In genomic region chr3:194768586-194768985, GRCh38 we compare ENCODE assay signal across 9 cellular contexts.
A peak's percentile ranks its signal among the peaks of the same experiment; 100 is the strongest.
DNase-seq lines count a peak whose midpoint lies in the region; ATAC-seq and TF ChIP-seq lines count a peak whose summit lies in the region.
"Had no signal": no experiment of that assay in that cellular context is flagged by ENCODE, and none has a peak within 500 bp of the region (broad histone marks: within the 10 kb centered on the region; RNA-seq: fewer than 3 reads in every experiment).

No MANE protein-coding gene starts in this region.

- ATAC-seq in body of pancreas, result no peak
- ATAC-seq in natural killer cell treated with Interleukin-12 subunit alpha and Interleukin-12 subunit beta and Interleukin-15 and Interleukin-18, amount 100 ng/mL, for 72 hours, result no peak

- no peaks in the 10 kb centered on the region for H3K36me3 Mint-ChIP-seq in natural killer cell treated with Interleukin-12 subunit alpha and Interleukin-12 subunit beta and Interleukin-15 and Interleukin-18, amount 100 ng/mL, for 72 hours

- CTCF ChIA-PET in AG04450 (lab: Charles Lee) (no interaction called here), HEK293 (lab: Yijun Ruan, JAX) (interaction anchor here (0.6 kb wide), 1 partner anchor 338 kb away, joined by 3 read pairs; no protein-coding TSS in a partner anchor)

- TF ChIP-seq POLR2A in body of pancreas (IDR thresholded peaks at IDR 0.05), result no peak
- no peak for TF ChIP-seq POLR2A in erythroblast (IDR thresholded peaks at IDR 0.05; ENCODE audit: low read length)

- WGBS in body of pancreas, 2 donors, result 74 to 83% methylated on average over 9 to 10 of the region's 10 CpGs

- H3K36me3 ChIP-seq in HEK293 (ENCODE audit: control insufficient read depth in 2 of 2, insufficient read depth in 1 of 2, low read length in 2 of 2) (no peaks in the 10 kb centered on the region), body of pancreas (replicated peaks in 1 of 2; ENCODE audit: insufficient read depth in 1 of 2, low read depth in 2 of 2) (no peaks in the 10 kb centered on the region)
- H3K36me3 ChIP-seq: colonic mucosa had no signal

- peaks cover 38% of the 10 kb centered on the region in 2 donors for H3K4me1 Mint-ChIP-seq in natural killer cell treated with Interleukin-12 subunit alpha and Interleukin-12 subunit beta and Interleukin-15 and Interleukin-18, amount 100 ng/mL, for 72 hours (ENCODE audit: low read depth in 2 of 2)

- H3K27me3 ChIP-seq in AG04450 (ENCODE audit: control insufficient read depth, insufficient read depth, low read length) (peaks cover 23% of the 10 kb centered on the region), body of pancreas (no peaks in the 10 kb centered on the region)
- H3K27me3 ChIP-seq: colonic mucosa had no signal

- POLR2A ChIA-PET in AG04450 (lab: Yijun Ruan, JAX), result interaction anchor here (0.6 kb wide), 1 partner anchor 99 kb away, joined by 3 read pairs; no protein-coding TSS in a partner anchor
- POLR2A ChIA-PET in HEK293 (lab: Yijun Ruan, JAX), result interaction anchor here (0.7 to 1.0 kb wide), 4 partner anchors 11 to 96 kb away, joined by 3 to 6 read pairs (median 4); partner anchors contain the start of genes FAM43A and LSG1

- H3K9me3 ChIP-seq in AG04450 (ENCODE audit: control insufficient read depth, insufficient read depth, low read length) (no peaks in the 10 kb centered on the region), HEK293 (ENCODE audit: control insufficient read depth, insufficient read depth, low read depth, low read length) (no peaks in the 10 kb centered on the region), body of pancreas (no peaks in the 10 kb centered on the region)
- H3K9me3 ChIP-seq: colonic mucosa had no signal

- H3K4me1 ChIP-seq in HEK293 (ENCODE audit: control insufficient read depth, insufficient read depth, low read length) (no peaks in the 10 kb centered on the region), body of pancreas (peaks cover 10% of the 10 kb centered on the region)

- peak overlapping the region; percentile 84 for H3K4me3 Mint-ChIP-seq in natural killer cell treated with Interleukin-12 subunit alpha and Interleukin-12 subunit beta and Interleukin-15 and Interleukin-18, amount 100 ng/mL, for 72 hours

- intact Hi-C loops in body of pancreas (cut with DNase I), result no loop called here

- peak overlapping the region; percentile 17; the same call in 1 of the 2 replicates for H3K4me3 ChIP-seq in AG04450 (ENCODE audit: low read depth, low read length)
- no peak overlapping the region for H3K4me3 ChIP-seq in HEK293 (ENCODE audit: low read depth, low read length)
- H3K4me3 ChIP-seq in body of pancreas, result no peak overlapping the region

- H3K27ac Mint-ChIP-seq in natural killer cell treated with Interleukin-12 subunit alpha and Interleukin-12 subunit beta and Interleukin-15 and Interleukin-18, amount 100 ng/mL, for 72 hours, result peak overlapping the region; percentile 48 to 74

- DNase-seq in AG04450 (ENCODE audit: low read depth, low spot score) (no peak), body of pancreas (no peak), NCI-H526 treated with DMSO at 0.1 percent for 48 hours (lab: John Stamatoyannopoulos, UW) (no peak), kidney tubule cell (ENCODE audit: low spot score) (no peak), GOT3 (lab: John Stamatoyannopoulos, UW) (no peak), erythroblast (lab: John Stamatoyannopoulos, UW) (no peak)
- DNase-seq in natural killer cell treated with Interleukin-12 subunit alpha and Interleukin-12 subunit beta and Interleukin-15 and Interleukin-18, amount 100 ng/mL, for 72 hours (ENCODE audit: low spot score), result no peak

- no peak overlapping the region for H3K27ac ChIP-seq in AG04450 (ENCODE audit: low read depth, low read length)
- H3K27ac ChIP-seq in HEK293 (ENCODE audit: extremely low read depth, low read depth, low read length), result no peak overlapping the region; the same call in 1 of the 2 replicates
- H3K27ac ChIP-seq in body of pancreas, result peak overlapping the region in 3 of 4 donors; percentile 28 to 47 (median 30)

- TF ChIP-seq CTCF in AG04450 (IDR thresholded peaks at IDR 0.05; ENCODE audit: low read depth, low read length), result no peak
- no peak for TF ChIP-seq CTCF in HEK293 (tag by site-specific recombination; IDR thresholded peaks at IDR 0.05)
- TF ChIP-seq CTCF in body of pancreas (IDR thresholded peaks at IDR 0.05), result no peak

- H3K27me3 Mint-ChIP-seq in natural killer cell treated with Interleukin-12 subunit alpha and Interleukin-12 subunit beta and Interleukin-15 and Interleukin-18, amount 100 ng/mL, for 72 hours, result peaks cover 8 to 12% of the 10 kb centered on the region in 2 donors

- no peaks in the 10 kb centered on the region for H3K9me3 Mint-ChIP-seq in natural killer cell treated with Interleukin-12 subunit alpha and Interleukin-12 subunit beta and Interleukin-15 and Interleukin-18, amount 100 ng/mL, for 72 hours

TF ChIP-seq in HEK293, 187 proteins besides CTCF, POLR2A, EP300 and RAD21:
- TF ChIP-seq ZNF776 (tag by site-specific recombination; IDR thresholded peaks at IDR 0.05; ENCODE audit: borderline replicate concordance) (no peak), REPIN1 (tag by site-specific recombination; IDR thresholded peaks at IDR 0.05; ENCODE audit: low read depth) (no peak), ZNF600 (tag by site-specific recombination; IDR thresholded peaks at IDR 0.05) (0 out of 2 replicates have a peak, but pooled peaks have one; percentile 10), SCRT2 (tag by site-specific recombination; IDR thresholded peaks at IDR 0.05) (no peak), ZNF155 (tag by site-specific recombination; IDR thresholded peaks at IDR 0.05) (no peak), ZBTB17 (tag by site-specific recombination; IDR thresholded peaks at IDR 0.05) (no peak)

Comparison
In these comparisons a context has a peak if more than half of its experiments do, and no peak if none do; other contexts are left out.
1. H3K27ac ChIP-seq: peak in body of pancreas (3 of 4); none in AG04450 (single experiment) and HEK293 (single experiment).